In the genomic region with DNA sequence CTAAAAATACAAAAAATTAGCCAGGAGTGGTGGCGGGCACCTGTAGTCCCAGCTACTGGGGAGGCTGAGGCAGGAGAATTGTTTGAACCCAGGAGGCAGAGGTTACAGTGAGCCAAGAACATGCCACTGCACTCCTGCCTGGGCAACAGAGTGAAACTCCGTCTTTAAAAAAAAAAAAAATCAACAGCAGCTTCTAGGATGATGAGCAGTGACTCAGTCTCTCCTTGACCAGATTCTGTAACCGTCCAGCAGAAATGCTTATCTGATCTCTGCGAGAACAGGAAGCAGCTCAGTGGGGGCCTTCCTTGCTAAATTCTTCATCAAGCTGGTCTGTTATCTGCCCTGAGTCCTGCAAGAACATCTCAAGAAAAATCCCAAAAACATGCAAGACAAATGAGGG, we compare ENCODE assay signal across 19 cellular contexts. TPM values are rescaled to one million over a fixed set of nuclear protein-coding genes. Genes with fewer than 3 reads are reported as not detected.
DNase-seq lines count a peak whose midpoint lies in the region; ATAC-seq and TF ChIP-seq lines count a peak whose summit lies in the region.
"Not testable (repeated sequence)": the region's sequence is repeated elsewhere in the genome, so short reads cannot be mapped to it uniquely, and the experiment has no call there.
"Had no signal": no experiment of that assay in that cellular context is flagged by ENCODE, and none has a peak within 500 bp of the region (broad histone marks: within the 10 kb centered on the region; RNA-seq: fewer than 3 reads in every experiment).

No MANE protein-coding gene starts in this region.

- not testable (repeated sequence) for H3K9me3 Mint-ChIP-seq in activated naive CD4-positive, alpha-beta T cell treated with anti-CD3 and anti-CD28 coated beads, Interleukin-2, amount 50 U/mL, for 72 hours

- H3K23ac ChIP-seq in trophoblast cell (ENCODE audit: low read length), result not testable (repeated sequence)

- DNase-seq in Caki2 (ENCODE audit: low read depth) (peak; percentile 27), HL-60 (ENCODE audit: low read depth in 1 of 2, low spot score in 1 of 2) (peak; percentile 38 to 42), NB4 (ENCODE audit: low read depth) (peak; percentile 87), SKM-1 treated with dmso at 0.1 percent for 144 hours (lab: John Stamatoyannopoulos, UW; ENCODE audit: unreplicated experiment) (peak; percentile 13), cardiac fibroblast (ENCODE audit: low read depth in 2 of 2) (peak; percentile 49 to 65), fibroblast of the aortic adventitia (ENCODE audit: low read depth) (peak; percentile 58), trophoblast cell (peak; percentile 22 to 69)
- not testable (repeated sequence) for DNase-seq in activated naive CD4-positive, alpha-beta T cell treated with anti-CD3 and anti-CD28 coated beads, Interleukin-2, amount 50 U/mL, for 72 hours (ENCODE audit: low spot score in 2 of 2)

- not testable (repeated sequence) for H3K4me3 ChIP-seq in HL-60 (replicated peaks; ENCODE audit: insufficient read depth, low read length); NB4 (ENCODE audit: low read depth, low read length); cardiac fibroblast (replicated peaks in 1 of 2; ENCODE audit: low read depth in 2 of 2, low read length in 2 of 2); fibroblast of the aortic adventitia (ENCODE audit: low read depth, low read length); trophoblast cell (ENCODE audit: low read depth, low read length)

- not testable (repeated sequence) for H4K12ac ChIP-seq in trophoblast cell (ENCODE audit: low read depth, low read length)

- in situ Hi-C loops in Caki2 (cut with HindIII; ENCODE audit: low pct_unique_long_range_greater_than_20kb, low sequenced_read_pairs), result not testable (repeated sequence)

- H3K18ac ChIP-seq in trophoblast cell (ENCODE audit: low read length), result not testable (repeated sequence)

- not testable (repeated sequence) for TF ChIP-seq CTCF in HL-60 (IDR thresholded peaks at IDR 0.05; ENCODE audit: insufficient read depth, low read length); NB4 (IDR thresholded peaks at IDR 0.05; ENCODE audit: low read depth, low read length); cardiac fibroblast (IDR thresholded peaks at IDR 0.05; ENCODE audit: low read depth, low read length); fibroblast of the aortic adventitia (IDR thresholded peaks at IDR 0.05; ENCODE audit: insufficient read depth, low read length)

- H2AFZ ChIP-seq in trophoblast cell (ENCODE audit: insufficient read depth, low read length, poor library complexity), result not testable (repeated sequence)

- H2BK120ac ChIP-seq in trophoblast cell (ENCODE audit: insufficient read depth, low read length, poor library complexity), result not testable (repeated sequence)

- not testable (repeated sequence) for H3K27ac ChIP-seq in HL-60 (replicated peaks); trophoblast cell (ENCODE audit: low read depth, low read length)

- H3K27ac Mint-ChIP-seq in activated naive CD4-positive, alpha-beta T cell treated with anti-CD3 and anti-CD28 coated beads, Interleukin-2, amount 50 U/mL, for 72 hours, result not testable (repeated sequence)

- not testable (repeated sequence) for H2AK5ac ChIP-seq in trophoblast cell (ENCODE audit: low read length)

- H3K4ac ChIP-seq in trophoblast cell (ENCODE audit: low read depth, low read length), result not testable (repeated sequence)

- not testable (repeated sequence) for H3K4me2 ChIP-seq in trophoblast cell (ENCODE audit: low read length)

- H3K36me3 ChIP-seq in trophoblast cell (ENCODE audit: control insufficient read depth in 1 of 2, insufficient read depth in 2 of 2, low read length in 2 of 2), result not testable (repeated sequence)

- not testable (repeated sequence) for H4K91ac ChIP-seq in trophoblast cell (ENCODE audit: low read depth, low read length)

- H3K27me3 ChIP-seq in HL-60 (ENCODE audit: insufficient read depth, poor library complexity, severe bottlenecking); trophoblast cell (ENCODE audit: insufficient read depth, low read length): not testable (repeated sequence)

- H4K8ac ChIP-seq in trophoblast cell (ENCODE audit: low read depth, low read length), result not testable (repeated sequence)

- H2BK5ac ChIP-seq in trophoblast cell (ENCODE audit: low read depth, low read length, poor library complexity), result not testable (repeated sequence)

- H3K36me3 Mint-ChIP-seq in activated naive CD4-positive, alpha-beta T cell treated with anti-CD3 and anti-CD28 coated beads, Interleukin-2, amount 50 U/mL, for 72 hours, result not testable (repeated sequence)

- WGBS in trophoblast cell (ENCODE audit: extremely low coverage, insufficient coverage, insufficient read length), result no CpG with 5 or more reads among the region's 4 CpGs

- H2BK12ac ChIP-seq in trophoblast cell (ENCODE audit: low read length), result not testable (repeated sequence)

- not testable (repeated sequence) for H3K9me3 ChIP-seq in trophoblast cell (ENCODE audit: insufficient read depth, low read depth, low read length)

- not testable (repeated sequence) for H3K79me2 ChIP-seq in trophoblast cell (ENCODE audit: control insufficient read depth, insufficient read depth, low read length, poor library complexity)

- H3K79me1 ChIP-seq in trophoblast cell (ENCODE audit: low read length), result not testable (repeated sequence)

- ATAC-seq in activated naive CD4-positive, alpha-beta T cell treated with anti-CD3 and anti-CD28 coated beads, Interleukin-2, amount 50 U/mL, for 72 hours, result peak; percentile 67 to 69

- not testable (repeated sequence) for H3K9ac ChIP-seq in trophoblast cell (ENCODE audit: low read length)

- not testable (repeated sequence) for H3K4me1 ChIP-seq in trophoblast cell (ENCODE audit: control insufficient read depth in 1 of 2, insufficient read depth in 2 of 2, low read length in 2 of 2)

- not testable (repeated sequence) for H3K14ac ChIP-seq in trophoblast cell (ENCODE audit: low read length)

- TF ChIP-seq POLR2A in NB4 (IDR thresholded peaks at IDR 0.05; ENCODE audit: extremely low read depth, insufficient read length), result not testable (repeated sequence)

RNA-seq across cellular contexts. Expression of a gene that starts 2.0 kb away (rescaled TPM):
- total RNA-seq in Caki2 (2014; rRNA removed; shearing (Covaris generic); ENCODE audit: low replicate concordance), result 0.68 and 0.72 TPM in 2 replicates
- total RNA-seq in activated naive CD4-positive, alpha-beta T cell treated with anti-CD3 and anti-CD28 coated beads, Interleukin-2, amount 50 U/mL, for 72 hours, result not detected
- total RNA-seq in fibroblast of the aortic adventitia (ENCODE audit: low replicate concordance), result 0.18 and 1.5 TPM in 2 replicates
- polyA plus RNA-seq in trophoblast cell (2013), result 16.3 and 18.5 TPM in 2 replicates
- total RNA-seq: activated CD8-positive, alpha-beta T cell treated with anti-CD3 and anti-CD28 coated beads, Interleukin-2, amount 10 ng/mL, durations not matched to agents 7 days and 5 days; naive thymus-derived CD8-positive, alpha-beta T cell; occipital lobe; SJCRH30; T-cell; temporal lobe had no signal
- polyA plus RNA-seq: naive thymus-derived CD8-positive, alpha-beta T cell had no signal

RNA-seq across cellular contexts. Expression of a gene that starts 5.6 kb away (rescaled TPM):
- not detected in 2 replicates for total RNA-seq in Caki2 (2014; rRNA removed; shearing (Covaris generic); ENCODE audit: low replicate concordance)
- not detected for total RNA-seq in activated naive CD4-positive, alpha-beta T cell treated with anti-CD3 and anti-CD28 coated beads, Interleukin-2, amount 50 U/mL, for 72 hours
- total RNA-seq in fibroblast of the aortic adventitia (ENCODE audit: low replicate concordance), result not detected in 2 replicates
- polyA plus RNA-seq in trophoblast cell (2013), result 0.37 and 0.74 TPM in 2 replicates
- total RNA-seq: activated CD8-positive, alpha-beta T cell treated with anti-CD3 and anti-CD28 coated beads, Interleukin-2, amount 10 ng/mL, durations not matched to agents 7 days and 5 days; activated naive CD8-positive, alpha-beta T cell treated with anti-CD3 and anti-CD28 coated beads, Interleukin-2, amount 10 ng/mL, durations not matched to agents 7 days and 5 days; glomerular endothelial cell; liver; naive thymus-derived CD8-positive, alpha-beta T cell; occipital lobe; psoas muscle; T-cell; temporal lobe; urinary bladder had no signal
- polyA plus RNA-seq: liver; naive thymus-derived CD8-positive, alpha-beta T cell; psoas muscle; urinary bladder had no signal

RNA-seq across cellular contexts. Expression of a gene that starts 37.5 kb away (rescaled TPM):
- 2.6 and 3.4 TPM in 2 replicates for total RNA-seq in Caki2 (2014; rRNA removed; shearing (Covaris generic); ENCODE audit: low replicate concordance)
- total RNA-seq in activated naive CD4-positive, alpha-beta T cell treated with anti-CD3 and anti-CD28 coated beads, Interleukin-2, amount 50 U/mL, for 72 hours, result 1 to 10 TPM; 4.4 to 6.1 TPM
- total RNA-seq in fibroblast of the aortic adventitia (ENCODE audit: low replicate concordance), result 4.2 and 7.0 TPM in 2 replicates
- 5.6 and 5.7 TPM in 2 replicates for polyA plus RNA-seq in trophoblast cell (2013)
